Comparison of ENCODE assay signal across 17 cellular contexts in the genomic region with DNA sequence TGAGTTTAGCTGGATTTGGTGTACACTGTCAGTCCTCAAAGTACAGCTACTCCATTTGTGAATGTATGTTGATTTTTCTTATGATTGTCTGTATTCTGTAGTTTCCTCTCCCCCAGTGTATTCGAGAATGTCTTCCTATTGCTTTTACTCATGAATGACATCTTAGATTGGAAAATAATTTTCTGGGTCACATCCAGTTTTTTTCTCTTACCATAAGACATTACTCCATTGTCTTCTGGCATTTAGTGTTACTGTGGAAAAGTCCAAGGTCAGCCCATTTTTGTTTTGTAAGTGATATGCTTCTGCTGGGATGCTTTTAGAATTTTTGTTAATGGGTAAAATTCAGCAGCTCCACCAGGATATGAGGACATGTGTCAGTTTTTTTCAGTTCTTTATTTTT. TPM values are rescaled to one million over a fixed set of nuclear protein-coding genes. Genes with fewer than 3 reads are reported as not detected.
DNase-seq lines count a peak whose midpoint lies in the region; ATAC-seq and TF ChIP-seq lines count a peak whose summit lies in the region.
"Had no signal": no experiment of that assay in that cellular context is flagged by ENCODE, and none has a peak within 500 bp of the region (broad histone marks: within the 10 kb centered on the region; RNA-seq: fewer than 3 reads in every experiment).

No MANE protein-coding gene starts in this region.

- ATAC-seq in activated CD8-positive, alpha-beta T cell treated with anti-CD3 and anti-CD28 coated beads for 36 hours, result no peak
- ATAC-seq in HG02981 (IDR thresholded peaks at IDR 0.05; ENCODE audit: unreplicated experiment) (no peak), omental fat pad (ENCODE audit: low FRiP score) (no peak)

- no peaks in the 10 kb centered on the region for H3K9me3 Mint-ChIP-seq in T-helper 2 cell treated with Interferon-gamma antibody and Interleukin-4, amounts not matched to agents 5 μg/mL and 100 μg/mL, for 36 hours
- H3K9me3 Mint-ChIP-seq in activated CD8-positive, alpha-beta T cell treated with anti-CD3 and anti-CD28 coated beads for 36 hours, result no peaks in the 10 kb centered on the region

- no peak for DNase-seq in T-helper 2 cell treated with Interferon-gamma antibody and Interleukin-4, amounts not matched to agents 5 μg/mL and 100 μg/mL, for 36 hours (ENCODE audit: low spot score)
- DNase-seq in T-helper 2 cell (no peak), fibroblast of peridontal ligament (ENCODE audit: extremely low read depth) (peak; percentile 51), pulmonary artery endothelial cell (ENCODE audit: low read depth, low spot score) (peak; percentile 40), NCI-H226 (no peak), omental fat pad (ENCODE audit: low spot score) (no peak)
- no peak for DNase-seq in activated CD8-positive, alpha-beta T cell treated with anti-CD3 and anti-CD28 coated beads for 36 hours
- DNase-seq: activated CD4-positive, alpha-beta T cell treated with anti-CD3 and anti-CD28 coated beads, Interleukin-2, amount 50 U/mL, for 1 hour; activated gamma-delta T cell; COR-L47; glutamatergic neuron; NCI-H187; NCI-H526; retina; stimulated activated CD4-positive, alpha-beta T cell treated with anti-CD3 and anti-CD28 coated beads, Interleukin-1b, Interleukin-23, amount 100 ng/mL, for 48 hours; tibial artery had no signal

- CTCF ChIA-PET in activated CD8-positive, alpha-beta T cell treated with anti-CD3 and anti-CD28 coated beads for 36 hours (lab: Charles Lee), result interaction anchor here (1.0 to 2.0 kb wide), 2 partner anchors 10 to 15 kb away, joined by 3 to 7 read pairs; no protein-coding TSS in a partner anchor

- intact Hi-C loops in activated CD8-positive, alpha-beta T cell treated with anti-CD3 and anti-CD28 coated beads for 36 hours (cut with micrococcal nuclease), result no loop called here

- H3K36me3 Mint-ChIP-seq in T-helper 2 cell treated with Interferon-gamma antibody and Interleukin-4, amounts not matched to agents 5 μg/mL and 100 μg/mL, for 36 hours (ENCODE audit: low read depth), result peaks cover 44% of the 10 kb centered on the region
- peaks cover 55% of the 10 kb centered on the region for H3K36me3 Mint-ChIP-seq in activated CD8-positive, alpha-beta T cell treated with anti-CD3 and anti-CD28 coated beads for 36 hours (ENCODE audit: low read depth)

- peak overlapping the region; percentile 21 for H3K27ac Mint-ChIP-seq in T-helper 2 cell treated with Interferon-gamma antibody and Interleukin-4, amounts not matched to agents 5 μg/mL and 100 μg/mL, for 36 hours
- peak overlapping the region; percentile 22 for H3K27ac Mint-ChIP-seq in activated CD8-positive, alpha-beta T cell treated with anti-CD3 and anti-CD28 coated beads for 36 hours

- POLR2A ChIA-PET in activated CD8-positive, alpha-beta T cell treated with anti-CD3 and anti-CD28 coated beads for 36 hours (lab: Charles Lee), result interaction anchor here (1.2 kb wide), 1 partner anchor 34 kb away, joined by 3 read pairs; a partner anchor contains a TSS

- H3K4me3 Mint-ChIP-seq in T-helper 2 cell treated with Interferon-gamma antibody and Interleukin-4, amounts not matched to agents 5 μg/mL and 100 μg/mL, for 36 hours, result no peak overlapping the region
- no peak overlapping the region for H3K4me3 Mint-ChIP-seq in activated CD8-positive, alpha-beta T cell treated with anti-CD3 and anti-CD28 coated beads for 36 hours

- H3K27me3 Mint-ChIP-seq in T-helper 2 cell treated with Interferon-gamma antibody and Interleukin-4, amounts not matched to agents 5 μg/mL and 100 μg/mL, for 36 hours (ENCODE audit: low read depth), result no peaks in the 10 kb centered on the region
- H3K27me3 Mint-ChIP-seq in activated CD8-positive, alpha-beta T cell treated with anti-CD3 and anti-CD28 coated beads for 36 hours, result no peaks in the 10 kb centered on the region

- peaks cover 39% of the 10 kb centered on the region for H3K4me1 Mint-ChIP-seq in T-helper 2 cell treated with Interferon-gamma antibody and Interleukin-4, amounts not matched to agents 5 μg/mL and 100 μg/mL, for 36 hours (ENCODE audit: low read depth)
- H3K4me1 Mint-ChIP-seq in activated CD8-positive, alpha-beta T cell treated with anti-CD3 and anti-CD28 coated beads for 36 hours (ENCODE audit: low read depth), result peaks cover 78% of the 10 kb centered on the region

- TF ChIP-seq CTCF in activated CD8-positive, alpha-beta T cell treated with anti-CD3 and anti-CD28 coated beads for 36 hours (IDR thresholded peaks at IDR 0.05), result no peak
- no peak for TF ChIP-seq CTCF in omental fat pad (IDR thresholded peaks at IDR 0.05)

RNA-seq across cellular contexts. Expression of a gene that starts 33.5 kb away (rescaled TPM):
- total RNA-seq in activated CD8-positive, alpha-beta T cell treated with anti-CD3 and anti-CD28 coated beads for 36 hours, result 100 to 1,000 TPM in 1 of 2 experiments, 10 to 100 TPM in 1; 95.2 to 102 TPM
- total RNA-seq in pulmonary artery endothelial cell (45.6 and 64.4 TPM in 2 replicates), omental fat pad (100 to 1,000 TPM; 107 to 117 (median 113) TPM)

Comparison
In these comparisons a context has a peak if more than half of its experiments do, and no peak if none do; other contexts are left out.
1. DNase-seq: peak in fibroblast of peridontal ligament (single experiment) and pulmonary artery endothelial cell (single experiment); none in T-helper 2 cell treated with Interferon-gamma antibody and Interleukin-4, amounts not matched to agents 5 μg/mL and 100 μg/mL, for 36 hours (single experiment), T-helper 2 cell (0 of 5), activated CD8-positive, alpha-beta T cell treated with anti-CD3 and anti-CD28 coated beads for 36 hours (single experiment), NCI-H226 (single experiment) and omental fat pad (single experiment).